In genomic region chr14:102230481-102231210, GRCh38 we compare ENCODE assay signal across 28 cellular contexts.
"Had no signal": no experiment of that assay in that cellular context is flagged by ENCODE, and none has a peak within 500 bp of the region (broad histone marks: within the 10 kb centered on the region; RNA-seq: fewer than 3 reads in every experiment).

No MANE protein-coding gene starts in this region.

- H3K27me3 ChIP-seq: cardiac muscle cell, spleen, vagina had no signal

- ATAC-seq: activated T-helper 17 cell treated with anti-CD3 and anti-CD28 coated beads, Interleukin-2, amount 50 U/mL, for 72 hours; esophagus mucosa; T-cell had no signal

- H3K4me3 ChIP-seq: cardiac muscle cell, left ventricle myocardium inferior, spleen, thoracic aorta, vagina had no signal

- H3K36me3 ChIP-seq: spleen, vagina had no signal

- H3K4me3 Mint-ChIP-seq: activated naive CD8-positive, alpha-beta T cell treated with anti-CD3 and anti-CD28 coated beads for 36 hours; activated T-cell treated with anti-CD3 and anti-CD28 coated beads, Interleukin-2, amount 50 U/mL, for 24 hours; activated T-helper 17 cell treated with anti-CD3 and anti-CD28 coated beads, Interleukin-2, amount 50 U/mL, for 72 hours; dendritic cell treated with granulocyte-macrophage colony-stimulating factor and Interleukin-4, amounts not matched to agents 40 ng/mL and 50 ng/mL, for 4 days; nephron; T-cell; type B pancreatic cell had no signal

- H3K27ac Mint-ChIP-seq: activated naive CD8-positive, alpha-beta T cell treated with anti-CD3 and anti-CD28 coated beads for 36 hours; activated T-cell treated with anti-CD3 and anti-CD28 coated beads, Interleukin-2, amount 50 U/mL, for 24 hours; activated T-helper 17 cell treated with anti-CD3 and anti-CD28 coated beads, Interleukin-2, amount 50 U/mL, for 72 hours; dendritic cell treated with granulocyte-macrophage colony-stimulating factor and Interleukin-4, amounts not matched to agents 40 ng/mL and 50 ng/mL, for 4 days; nephron; progenitor cell of endocrine pancreas; T-cell; type B pancreatic cell had no signal

- H3K27me3 Mint-ChIP-seq: activated naive CD8-positive, alpha-beta T cell treated with anti-CD3 and anti-CD28 coated beads for 36 hours; activated T-cell treated with anti-CD3 and anti-CD28 coated beads, Interleukin-2, amount 50 U/mL, for 24 hours; activated T-helper 17 cell treated with anti-CD3 and anti-CD28 coated beads, Interleukin-2, amount 50 U/mL, for 72 hours; dendritic cell treated with granulocyte-macrophage colony-stimulating factor and Interleukin-4, amounts not matched to agents 40 ng/mL and 50 ng/mL, for 4 days; progenitor cell of endocrine pancreas; T-cell; type B pancreatic cell had no signal

- H3K9me3 ChIP-seq: left ventricle myocardium inferior, spleen, thoracic aorta, vagina had no signal

- DNase-seq: activated CD4-positive, alpha-beta T cell treated with anti-CD3 and anti-CD28 coated beads for 1 hour; activated CD4-positive, alpha-beta T cell treated with anti-CD3 and anti-CD28 coated beads, Interleukin-2, amount 50 U/mL, for 1 hour; activated CD8-positive, alpha-beta memory T cell treated with anti-CD3 and anti-CD28 coated beads for 24 hours; activated CD8-positive, alpha-beta memory T cell treated with anti-CD3 and anti-CD28 coated beads, Interleukin-2, amount 50 U/mL, for 4 hours; activated naive CD8-positive, alpha-beta T cell treated with anti-CD3 and anti-CD28 coated beads for 36 hours; activated T-cell treated with anti-CD3 and anti-CD28 coated beads, Interleukin-2, amount 50 U/mL, for 24 hours; effector CD8-positive, alpha-beta T cell; foreskin melanocyte; hippocampal formation; left ventricle myocardium inferior; mammary epithelial cell; retina; stimulated activated CD4-positive, alpha-beta T cell treated with anti-CD3 and anti-CD28 coated beads, Interleukin-4, amount 100 ng/mL, for 1 hour; stimulated activated naive CD4-positive, alpha-beta T cell treated with Interleukin-2 at 50 U/mL for 16 hours; T-cell; WERI-Rb-1 had no signal

- H3K4me1 Mint-ChIP-seq: activated naive CD8-positive, alpha-beta T cell treated with anti-CD3 and anti-CD28 coated beads for 36 hours; activated T-helper 17 cell treated with anti-CD3 and anti-CD28 coated beads, Interleukin-2, amount 50 U/mL, for 72 hours; T-cell had no signal

- H3K9me3 Mint-ChIP-seq: activated naive CD8-positive, alpha-beta T cell treated with anti-CD3 and anti-CD28 coated beads for 36 hours; activated T-cell treated with anti-CD3 and anti-CD28 coated beads, Interleukin-2, amount 50 U/mL, for 24 hours; activated T-helper 17 cell treated with anti-CD3 and anti-CD28 coated beads, Interleukin-2, amount 50 U/mL, for 72 hours; dendritic cell treated with granulocyte-macrophage colony-stimulating factor and Interleukin-4, amounts not matched to agents 40 ng/mL and 50 ng/mL, for 4 days; nephron; T-cell; type B pancreatic cell had no signal

- FAIRE-seq: endothelial cell of umbilical vein, TTC549 had no signal

- H3K27ac ChIP-seq: cardiac muscle cell, left ventricle myocardium inferior, spleen, thoracic aorta, vagina, WERI-Rb-1 had no signal

- H3K4me1 ChIP-seq: vagina had no signal

- H3K36me3 Mint-ChIP-seq: activated naive CD8-positive, alpha-beta T cell treated with anti-CD3 and anti-CD28 coated beads for 36 hours; T-cell; type B pancreatic cell had no signal
